ENCODE assay signal across 26 cellular contexts in the genomic region with DNA sequence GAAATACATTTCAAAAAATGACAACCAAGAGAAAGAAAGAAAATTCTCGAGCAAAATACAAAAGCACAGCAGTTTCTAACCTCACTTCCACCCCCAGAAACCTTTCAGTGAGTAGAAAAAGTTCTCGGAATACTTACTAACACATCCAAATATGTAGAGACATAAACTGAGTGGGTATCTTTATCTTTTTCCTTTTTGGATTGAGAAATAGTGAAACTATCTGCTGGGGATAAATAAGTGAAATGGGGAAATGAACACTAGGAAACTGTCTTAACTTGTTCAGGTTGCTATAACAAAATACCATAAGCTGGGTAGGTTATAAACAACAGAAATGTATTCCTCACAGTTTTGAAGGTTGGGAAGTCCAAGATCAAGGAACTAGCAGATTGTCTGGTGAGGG.
DNase-seq lines count a peak whose midpoint lies in the region; ATAC-seq, FAIRE-seq and TF ChIP-seq lines count a peak whose summit lies in the region.
"Had no signal": no experiment of that assay in that cellular context is flagged by ENCODE, and none has a peak within 500 bp of the region (broad histone marks: within the 10 kb centered on the region; RNA-seq: fewer than 3 reads in every experiment).

No MANE protein-coding gene starts in this region.

- H3K4me3 ChIP-seq in AG04450 (ENCODE audit: low read depth, low read length) (no peak overlapping the region), fibroblast of the aortic adventitia (ENCODE audit: low read depth, low read length) (no peak overlapping the region), sigmoid colon (no peak overlapping the region)
- H3K4me3 ChIP-seq: BLaER1 treated with 17β-estradiol and CSF1 and Interleukin-3, amounts not matched to agents 10 nM and 100 nM; SK-N-MC had no signal

- FAIRE-seq in GM19239 (lab: Jason Lieb, UNC), result peak; percentile 26
- FAIRE-seq: GM12892, GM18507 had no signal

- intact Hi-C loops in sigmoid colon (cut with DNase I), result no loop called here

- no peaks in the 10 kb centered on the region for H3K27me3 ChIP-seq in AG04450 (ENCODE audit: control insufficient read depth, insufficient read depth, low read length)
- no peaks in the 10 kb centered on the region for H3K27me3 ChIP-seq in sigmoid colon
- H3K27me3 ChIP-seq: BLaER1 treated with 17β-estradiol and CSF1 and Interleukin-3, amounts not matched to agents 10 nM and 100 nM had no signal

- DNase-seq in AG04450 (ENCODE audit: low read depth, low spot score) (no peak), GM19239 (ENCODE audit: insufficient read length, low spot score) (no peak), amniotic epithelial cell (ENCODE audit: low read depth) (peak; percentile 79), fibroblast of the aortic adventitia (ENCODE audit: low read depth) (peak; percentile 9), sigmoid colon (no peak), ecto neural progenitor cell (ENCODE audit: low spot score) (no peak)
- DNase-seq: Calu3; CD8-positive, alpha-beta memory T cell; DMS153; Kasumi-1; NCI-H1092 treated with DMSO at 0.1 percent for 48 hours; NCI-H146; NCI-H2029 treated with DMSO at 0.1 percent for 48 hours; NCI-H226; NCI-H510A treated with DMSO at 0.1 percent for 48 hours; NCI-H748 treated with DMSO at 0.1 percent for 48 hours; NK-92 treated with Interleukin-12 subunit alpha and Interleukin-12 subunit beta, amount 100 ng/mL, for 24 hours; PC-3; Right ventricle myocardium superior; SW 1271 had no signal

- peak overlapping the region; percentile 25 for H3K27ac ChIP-seq in AG04450 (ENCODE audit: low read depth, low read length)
- H3K27ac ChIP-seq in sigmoid colon, result no peak overlapping the region
- H3K27ac ChIP-seq: SK-N-MC had no signal

- TF ChIP-seq POLR2A in sigmoid colon (IDR thresholded peaks at IDR 0.05), result no peak

- TF ChIP-seq EP300 in sigmoid colon (IDR thresholded peaks at IDR 0.05), result no peak

- POLR2A ChIA-PET in AG04450 (lab: Yijun Ruan, JAX), result no interaction called here

- CTCF ChIA-PET in AG04450 (lab: Charles Lee), result no interaction called here

- WGBS in sigmoid colon, 2 donors, result 54 to 77% methylated on average over 2 of the region's 2 CpGs

- H3K9me3 ChIP-seq in AG04450 (ENCODE audit: control insufficient read depth, insufficient read depth, low read length), result no peaks in the 10 kb centered on the region
- no peaks in the 10 kb centered on the region for H3K9me3 ChIP-seq in sigmoid colon
- H3K9me3 ChIP-seq: BLaER1 treated with 17β-estradiol and CSF1 and Interleukin-3, amounts not matched to agents 10 nM and 100 nM had no signal

- H3K4me1 ChIP-seq in sigmoid colon, result no peaks in the 10 kb centered on the region

- no peak for TF ChIP-seq CTCF in AG04450 (IDR thresholded peaks at IDR 0.05; ENCODE audit: low read depth, low read length)
- TF ChIP-seq CTCF in fibroblast of the aortic adventitia (IDR thresholded peaks at IDR 0.05; ENCODE audit: insufficient read depth, low read length), result no peak
- TF ChIP-seq CTCF in sigmoid colon (IDR thresholded peaks at IDR 0.05), result no peak

- ATAC-seq in GM19455 (IDR thresholded peaks at IDR 0.05; ENCODE audit: unreplicated experiment), result no peak
- ATAC-seq in HG02588 (IDR thresholded peaks at IDR 0.05; ENCODE audit: unreplicated experiment), result no peak
- ATAC-seq: PC-3 had no signal

- H3K36me3 ChIP-seq in sigmoid colon, result no peaks in the 10 kb centered on the region
- H3K36me3 ChIP-seq: BLaER1 treated with 17β-estradiol and CSF1 and Interleukin-3, amounts not matched to agents 10 nM and 100 nM had no signal

Comparison
In these comparisons a context has a peak if more than half of its experiments do, and no peak if none do; other contexts are left out.
1. DNase-seq: peak in amniotic epithelial cell (single experiment) and fibroblast of the aortic adventitia (single experiment); none in AG04450 (single experiment), GM19239 (single experiment), sigmoid colon (single experiment) and ecto neural progenitor cell (single experiment).